8 cellular contexts compared by ENCODE assay signal in the genomic region with DNA sequence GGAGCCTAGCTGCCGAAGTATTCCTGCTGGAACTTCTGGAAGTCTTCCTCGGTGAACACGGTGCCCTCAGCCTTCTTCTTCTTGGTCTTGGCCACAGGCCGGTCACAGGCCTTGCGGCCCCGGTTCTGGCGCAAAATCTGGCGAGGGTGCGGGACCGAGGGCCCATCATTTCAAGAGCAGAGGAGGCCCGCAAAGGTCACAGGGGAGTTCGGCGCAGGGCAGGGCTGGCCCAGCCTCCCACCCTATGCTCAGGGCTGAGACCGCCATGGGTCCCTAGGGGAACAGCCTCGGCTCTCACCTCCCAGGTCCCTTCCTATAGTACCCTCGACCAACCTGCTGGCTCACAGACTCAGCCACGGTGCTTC. TPM values are rescaled to one million over a fixed set of nuclear protein-coding genes. Genes with fewer than 3 reads are reported as not detected.
A peak's percentile ranks its signal among the peaks of the same experiment; 100 is the strongest.
DNase-seq lines count a peak whose midpoint lies in the region; ATAC-seq and TF ChIP-seq lines count a peak whose summit lies in the region.

No MANE protein-coding gene starts in this region.

- no peaks in the 10 kb centered on the region for H3K9me3 ChIP-seq in PC-9 (ENCODE audit: insufficient read depth, low read depth)
- no peaks in the 10 kb centered on the region for H3K9me3 ChIP-seq in endodermal cell (ENCODE audit: control insufficient read depth, low read length)
- no peaks in the 10 kb centered on the region for H3K9me3 ChIP-seq in gastrocnemius medialis

- DNase-seq in GM12864 (ENCODE audit: low read depth) (no peak), PC-9 (no peak), endodermal cell (no peak), gastrocnemius medialis (no peak), AG20443 (ENCODE audit: low spot score) (no peak)
- no peak for DNase-seq in stimulated activated CD4-positive, alpha-beta T cell treated with anti-CD3 and anti-CD28 coated beads, Interleukin-15, amount 100 ng/mL, for 24 hours

- H3K4me2 ChIP-seq in PC-9 = peak overlapping the region; percentile 60; the same call in 1 of the 2 replicates

- peaks cover 47% of the 10 kb centered on the region for H3K4me1 Mint-ChIP-seq in endodermal cell

- H3K4me1 ChIP-seq in PC-9 (replicated peaks; ENCODE audit: insufficient read depth) = peaks cover 39% of the 10 kb centered on the region
- peaks cover 19% of the 10 kb centered on the region for H3K4me1 ChIP-seq in endodermal cell (ENCODE audit: control insufficient read depth, insufficient read depth, low read length)
- H3K4me1 ChIP-seq in gastrocnemius medialis = peaks cover 59 to 63% of the 10 kb centered on the region in 2 donors

- H3K9me3 Mint-ChIP-seq in endodermal cell = no peaks in the 10 kb centered on the region

- no TSS peak for BruUV-seq in PC-9 (replicated peaks; lab: Mats Ljungman, UMichigan)

- peaks cover 41% of the 10 kb centered on the region for H3K36me3 Mint-ChIP-seq in endodermal cell (ENCODE audit: low read depth)

- peak overlapping the region; percentile 55 for H3K27ac Mint-ChIP-seq in endodermal cell

- no peak overlapping the region for H3K9ac ChIP-seq in endodermal cell (ENCODE audit: extremely low read depth, low read length, poor library complexity, severe bottlenecking)

- H2AFZ ChIP-seq in PC-9 = no peak overlapping the region

- no peak overlapping the region for H3K4me3 Mint-ChIP-seq in endodermal cell

- ATAC-seq in gastrocnemius medialis (no peak), GM18519 (IDR thresholded peaks at IDR 0.05; ENCODE audit: low FRiP score, unreplicated experiment) (no peak), HG03196 (IDR thresholded peaks at IDR 0.05; ENCODE audit: unreplicated experiment) (no peak)

- no peaks in the 10 kb centered on the region for H3K9me2 ChIP-seq in PC-9 (ENCODE audit: insufficient read depth)

- no peaks in the 10 kb centered on the region for H3K27me3 ChIP-seq in PC-9 (ENCODE audit: insufficient read depth, low read depth)
- no peaks in the 10 kb centered on the region for H3K27me3 ChIP-seq in endodermal cell (ENCODE audit: control insufficient read depth, insufficient read depth, low read length, poor library complexity, severe bottlenecking)
- H3K27me3 ChIP-seq in gastrocnemius medialis = no peaks in the 10 kb centered on the region

- H3K27me3 Mint-ChIP-seq in endodermal cell (ENCODE audit: insufficient read depth) = no peaks in the 10 kb centered on the region

- H3K79me2 ChIP-seq in PC-9 (ENCODE audit: low read depth) = peaks cover 34% of the 10 kb centered on the region

- TF ChIP-seq CTCF in GM12864 (IDR thresholded peaks at IDR 0.05; ENCODE audit: low read depth, low read length, missing control alignments) = no peak
- no peak; the same call in none of the 2 replicates for TF ChIP-seq CTCF in PC-9 (conservative IDR thresholded peaks at IDR 0.05)
- TF ChIP-seq CTCF in endodermal cell (conservative IDR thresholded peaks at IDR 0.05) = peak; percentile 4
- TF ChIP-seq CTCF in gastrocnemius medialis (IDR thresholded peaks at IDR 0.05 in 4 of 5, conservative IDR thresholded peaks at IDR 0.05 in 1 of 5) = peak in 1 of 5 experiments; percentile 8

- H3K36me3 ChIP-seq in PC-9 (ENCODE audit: low read depth) (peaks cover 11% of the 10 kb centered on the region; the same call in 1 of the 2 replicates), endodermal cell (ENCODE audit: control insufficient read depth, insufficient read depth, low read length) (peaks cover 40% of the 10 kb centered on the region), gastrocnemius medialis (peaks cover 0 to 5% of the 10 kb centered on the region in 2 donors)

- TF ChIP-seq POLR2A in gastrocnemius medialis (IDR thresholded peaks at IDR 0.05) = no peak

- H3K27ac ChIP-seq in PC-9 (no peak overlapping the region), endodermal cell (ENCODE audit: low read depth, low read length) (no peak overlapping the region), gastrocnemius medialis (peak overlapping the region; percentile 17 to 95 (median 79))

- WGBS in endodermal cell (ENCODE audit: insufficient coverage in 1 of 2, insufficient read length in 1 of 2), 2 experiments = 71 to 78% methylated on average over 15 to 17 of the region's 17 CpGs

- H4K20me1 ChIP-seq in PC-9 (ENCODE audit: insufficient read depth) = peaks cover 48% of the 10 kb centered on the region

- in situ Hi-C loops in gastrocnemius medialis (cut with MboI; ENCODE audit: low sequenced_read_pairs in 4 of 4) = loop anchor here in 3 of 4 donors (25.0 kb wide), 3 partner anchors 508 to 833 kb away; a partner anchor contains a TSS

- POLR2A ChIA-PET in PC-9 (lab: Charles Lee; ENCODE audit: unreplicated experiment) = interaction anchor here (0.5 kb wide), 1 partner anchor 1330 kb away, joined by 3 read pairs; no protein-coding TSS in a partner anchor

- CTCF ChIA-PET in PC-9 (lab: Charles Lee) = interaction anchor here (0.6 to 1.2 kb wide), 14 partner anchors 10 to 761 kb away, joined by 3 to 9 read pairs (median 5); a partner anchor contains a TSS

- intact Hi-C loops in PC-9 (cut with micrococcal nuclease; ENCODE audit: unreplicated experiment) = loop anchor here (1.0 to 10.0 kb wide), 5 partner anchors 35 to 762 kb away; a partner anchor contains a TSS
- intact Hi-C loops in gastrocnemius medialis (cut with DNase I; ENCODE audit: low total_unique reads) = loop anchor here (1.0 to 10.0 kb wide), 9 partner anchors 36 to 1925 kb away; a partner anchor contains a TSS

- H3K4me3 ChIP-seq in GM12864 (ENCODE audit: low read depth, low read length) = peak overlapping the region; percentile 27
- H3K4me3 ChIP-seq in PC-9 = no peak overlapping the region
- no peak overlapping the region for H3K4me3 ChIP-seq in endodermal cell (ENCODE audit: low read length)
- peak overlapping the region; percentile 3 to 26 (median 16) for H3K4me3 ChIP-seq in gastrocnemius medialis

- H3F3A ChIP-seq in PC-9 (ENCODE audit: insufficient read depth, low read depth) = peaks cover 81% of the 10 kb centered on the region

RNA-seq across cellular contexts. Expression of a gene that starts 3.1 kb away (rescaled TPM):
- 60.7 and 94.3 TPM in 2 replicates for total RNA-seq in PC-9 (2021)
- total RNA-seq in endodermal cell = 10 to 100 TPM; 65.5 to 70.3 TPM
- 66.1 TPM for polyA plus RNA-seq in endodermal cell (2013, experiment 1 of 2)
- polyA plus RNA-seq in endodermal cell (2013, experiment 2 of 2) = 59.9 TPM
- total RNA-seq in gastrocnemius medialis = 100 to 1,000 TPM in 2 of 4 donors, 10 to 100 TPM in 2; 72.2 to 128 (median 104) TPM

RNA-seq across cellular contexts. Expression of a gene that starts 9.1 kb away (rescaled TPM):
- total RNA-seq in PC-9 (2021) (488 and 588 TPM in 2 replicates), endodermal cell (100 to 1,000 TPM; 335 to 341 TPM), gastrocnemius medialis (100 to 1,000 TPM; 480 to 666 (median 533) TPM)
- polyA plus RNA-seq in endodermal cell (2013, experiment 1 of 2) = 370 TPM
- polyA plus RNA-seq in endodermal cell (2013, experiment 2 of 2) = 330 TPM

RNA-seq across cellular contexts. Expression of a gene that starts 27.4 kb away (rescaled TPM):
- 36.9 TPM in 2 replicates for total RNA-seq in PC-9 (2021)
- 10 to 100 TPM; 36.0 to 43.3 TPM for total RNA-seq in endodermal cell
- polyA plus RNA-seq in endodermal cell (2013, experiment 1 of 2) = 28.1 TPM
- polyA plus RNA-seq in endodermal cell (2013, experiment 2 of 2) = 26.6 TPM
- 10 to 100 TPM; 11.4 to 25.4 (median 12.9) TPM for total RNA-seq in gastrocnemius medialis

RNA-seq across cellular contexts. Expression of a gene that starts 41.1 kb away (rescaled TPM):
- 2.5 and 2.8 TPM in 2 replicates for total RNA-seq in PC-9 (2021)
- total RNA-seq in endodermal cell = 1 to 10 TPM; 1.2 to 2.2 TPM
- polyA plus RNA-seq in endodermal cell (2013, experiment 1 of 2) = 0.32 TPM
- 0.29 TPM for polyA plus RNA-seq in endodermal cell (2013, experiment 2 of 2)
- not detected for total RNA-seq in gastrocnemius medialis

Comparison
In these comparisons a context has a peak if more than half of its experiments do, and no peak if none do; other contexts are left out.
1. H3K4me3 ChIP-seq: peak in GM12864 (single experiment) and gastrocnemius medialis (4 of 4); none in PC-9 (single experiment) and endodermal cell (single experiment).
2. H3K27ac ChIP-seq: peak in gastrocnemius medialis (4 of 4); none in PC-9 (single experiment) and endodermal cell (single experiment).